20 cellular contexts compared by ENCODE assay signal in the genomic region with DNA sequence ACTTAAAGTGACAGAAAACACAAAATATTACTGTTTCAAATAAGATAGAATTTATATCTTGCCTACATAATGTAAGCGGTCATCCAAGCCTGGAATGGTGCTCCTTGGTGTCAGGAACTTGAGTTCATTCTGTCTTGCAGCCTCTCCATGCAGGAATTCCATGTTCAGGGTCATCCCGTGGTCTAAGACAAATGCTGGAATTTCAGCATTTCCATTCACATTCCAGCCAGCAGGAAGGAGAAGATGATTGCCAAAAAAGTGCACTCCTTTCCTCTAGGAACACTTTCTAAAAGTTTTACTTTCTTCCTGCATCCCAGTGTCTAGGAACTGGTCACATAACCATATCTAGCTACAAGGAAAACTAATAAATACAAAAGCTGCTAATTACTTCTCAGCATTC.
DNase-seq lines count a peak whose midpoint lies in the region; ATAC-seq, FAIRE-seq and TF ChIP-seq lines count a peak whose summit lies in the region.
"Had no signal": no experiment of that assay in that cellular context is flagged by ENCODE, and none has a peak within 500 bp of the region (broad histone marks: within the 10 kb centered on the region; RNA-seq: fewer than 3 reads in every experiment).

No MANE protein-coding gene starts in this region.

- no peaks in the 10 kb centered on the region for H3K27me3 Mint-ChIP-seq in GM23338 (ENCODE audit: insufficient read depth, low read depth, poor library complexity)

- no peak overlapping the region for H4K8ac ChIP-seq in H1 (ENCODE audit: extremely low read depth, insufficient read depth, low read length)

- H2BK5ac ChIP-seq in H1 (ENCODE audit: low read depth, low read length): no peak overlapping the region

- TF ChIP-seq RAD21 in H1 (IDR thresholded peaks at IDR 0.05 in 1 of 2, conservative IDR thresholded peaks at IDR 0.05 in 1 of 2; ENCODE audit: low read depth in 2 of 2, low read length in 2 of 2): no peak

- H3K27me3 ChIP-seq in GM23338 (ENCODE audit: insufficient read depth) (no peaks in the 10 kb centered on the region), H1 (replicated peaks in 1 of 4; ENCODE audit: control insufficient read depth in 3 of 4, extremely low read depth in 1 of 4, insufficient read depth in 3 of 4, low read length in 3 of 4) (no peaks in the 10 kb centered on the region), tibial artery (no peaks in the 10 kb centered on the region)

- peak overlapping the region; percentile 29; the same call in 1 of the 2 replicates for H3K27ac ChIP-seq in GM23338 (ENCODE audit: low read depth)
- no peak overlapping the region for H3K27ac ChIP-seq in H1 (ENCODE audit: low read depth, low read length)
- H3K27ac ChIP-seq in tibial artery: no peak overlapping the region

- H3K27ac Mint-ChIP-seq in GM23338: no peak overlapping the region; the same call in 1 of the 2 replicates
- H3K27ac Mint-ChIP-seq: CD4-positive, alpha-beta T cell had no signal

- no peak for TF ChIP-seq POLR2A in H1 (IDR thresholded peaks at IDR 0.05; ENCODE audit: control extremely low read depth in 1 of 2, low read depth in 2 of 2, low read length in 2 of 2)

- peak; percentile 73 for ATAC-seq in GM23338
- ATAC-seq: GM12878 had no signal

- no peak overlapping the region for H3K56ac ChIP-seq in H1 (replicated peaks; ENCODE audit: insufficient read length, low read depth, low read length)

- no peak overlapping the region for H2AK5ac ChIP-seq in H1 (ENCODE audit: low read depth, low read length)

- no peak overlapping the region for H4K5ac ChIP-seq in H1 (ENCODE audit: insufficient read length, low read depth, low read length)

- no peak overlapping the region for H3K4ac ChIP-seq in H1 (replicated peaks; ENCODE audit: insufficient read length, low read depth, low read length)

- no peaks in the 10 kb centered on the region for H3K23me2 ChIP-seq in H1 (ENCODE audit: low read depth, low read length)

- TF ChIP-seq CTCF in GM23338 (conservative IDR thresholded peaks at IDR 0.05; ENCODE audit: low read depth in 2 of 2) (0 out of 4 replicates have a peak, but pooled peaks of 1 of the 2 experiments have one; percentile 17), H1 (IDR thresholded peaks at IDR 0.05; ENCODE audit: control extremely low read depth in 1 of 3, insufficient read depth in 1 of 3, low read depth in 1 of 3, low read length in 3 of 3) (peak in 1 of 3 experiments; percentile 6; a peak in 1 of 4 replicates), fibroblast of the aortic adventitia (IDR thresholded peaks at IDR 0.05; ENCODE audit: insufficient read depth, low read length) (no peak), tibial artery (IDR thresholded peaks at IDR 0.05) (no peak)

- H2BK12ac ChIP-seq in H1 (ENCODE audit: low read depth, low read length): peak overlapping the region; percentile 65; the same call in 1 of the 2 replicates

- no peak overlapping the region for H3K18ac ChIP-seq in H1 (ENCODE audit: extremely low read depth, low read length)

- no peak overlapping the region for H2BK20ac ChIP-seq in H1 (ENCODE audit: low read length)

- H3K4me1 ChIP-seq in GM23338 (ENCODE audit: insufficient read depth) (peaks cover 18% of the 10 kb centered on the region), H1 (replicated peaks in 1 of 4; ENCODE audit: control insufficient read depth in 3 of 4, insufficient read depth in 4 of 4, low read length in 3 of 4) (peaks cover 0 to 3% (median 1%) of the 10 kb centered on the region in 4 experiments; a peak in 1 of 7 replicates), tibial artery (no peaks in the 10 kb centered on the region)

- H3K36me3 Mint-ChIP-seq in GM23338 (ENCODE audit: low read depth): no peaks in the 10 kb centered on the region

- H3F3A ChIP-seq in GM23338 (replicated peaks; ENCODE audit: low read depth): no peaks in the 10 kb centered on the region

- peak overlapping the region; percentile 11 for H3K4me2 ChIP-seq in GM23338
- no peak overlapping the region for H3K4me2 ChIP-seq in H1 (ENCODE audit: insufficient read depth in 1 of 2, low read depth in 2 of 2, low read length in 2 of 2)

- H3K79me2 ChIP-seq in GM23338 (replicated peaks; ENCODE audit: insufficient read depth) (no peaks in the 10 kb centered on the region), H1 (ENCODE audit: control insufficient read depth in 1 of 2, insufficient read depth in 2 of 2, low read length in 2 of 2) (no peaks in the 10 kb centered on the region)

- no peak overlapping the region for H3K9ac ChIP-seq in H1 (replicated peaks in 1 of 4; ENCODE audit: extremely low read depth in 1 of 4, low read depth in 3 of 4, low read length in 3 of 4)

- H3K79me1 ChIP-seq in H1 (ENCODE audit: low read depth, low read length): no peaks in the 10 kb centered on the region

- H3K9me2 ChIP-seq in GM23338 (ENCODE audit: insufficient read depth): no peaks in the 10 kb centered on the region

- WGBS in H1 (ENCODE audit: extremely low coverage in 1 of 2, insufficient coverage in 1 of 2, insufficient read length in 1 of 2, insufficient replicate concordance in 2 of 2, low coverage in 1 of 2, low lambda C conversion rate in 2 of 2, missing lambda C conversion rate in 1 of 2), 2 experiments: 54% methylated on average over 2 of the region's 2 CpGs; no CpG with 5 or more reads in 1 of the 2 experiments

- no peak overlapping the region for H4K91ac ChIP-seq in H1 (replicated peaks; ENCODE audit: insufficient read length, low read length)

- TF ChIP-seq EP300 in H1 (IDR thresholded peaks at IDR 0.05; ENCODE audit: borderline replicate concordance in 1 of 2, low read depth in 2 of 2, low read length in 2 of 2): no peak

- no peaks in the 10 kb centered on the region for H3K36me3 ChIP-seq in GM23338 (ENCODE audit: insufficient read depth)
- H3K36me3 ChIP-seq in H1 (ENCODE audit: control insufficient read depth in 2 of 4, insufficient read depth in 4 of 4, low read length in 3 of 4): no peaks in the 10 kb centered on the region
- H3K36me3 ChIP-seq in tibial artery: no peaks in the 10 kb centered on the region

- CTCF ChIA-PET in H1 (lab: Charles Lee; ENCODE audit: partially characterized antibody): no interaction called here

- H3K23ac ChIP-seq in H1 (ENCODE audit: insufficient read length): no peak overlapping the region

- no peaks in the 10 kb centered on the region for H3K9me3 ChIP-seq in H1 (ENCODE audit: insufficient read depth in 2 of 2, low read depth in 1 of 2, low read length in 1 of 2)
- no peaks in the 10 kb centered on the region for H3K9me3 ChIP-seq in tibial artery

- peaks cover 30% of the 10 kb centered on the region for H3K4me1 Mint-ChIP-seq in GM23338

- no peak overlapping the region for H3K4me3 ChIP-seq in GM23338
- H3K4me3 ChIP-seq in H1 (ENCODE audit: extremely low read depth in 1 of 4, insufficient read depth in 2 of 4, low read depth in 3 of 4, low read length in 4 of 4): no peak overlapping the region
- H3K4me3 ChIP-seq in fibroblast of the aortic adventitia (ENCODE audit: low read depth, low read length): no peak overlapping the region
- no peak overlapping the region for H3K4me3 ChIP-seq in tibial artery
- H3K4me3 ChIP-seq: GM12878 had no signal

- no peaks in the 10 kb centered on the region for H3K9me3 Mint-ChIP-seq in GM23338
- H3K9me3 Mint-ChIP-seq: CD4-positive, alpha-beta T cell had no signal

- intact Hi-C loops in tibial artery (cut with DNase I; ENCODE audit: low total_unique reads): no loop called here

- H4K20me1 ChIP-seq in GM23338 (replicated peaks; ENCODE audit: insufficient read depth): no peaks in the 10 kb centered on the region
- H4K20me1 ChIP-seq in H1 (replicated peaks in 1 of 2; ENCODE audit: control insufficient read depth in 1 of 2, insufficient read depth in 2 of 2, low read length in 2 of 2): no peaks in the 10 kb centered on the region

- H2AFZ ChIP-seq in GM23338 (no peak overlapping the region), H1 (ENCODE audit: low read length) (no peak overlapping the region)

- H3K4me3 Mint-ChIP-seq in GM23338: no peak overlapping the region
- H3K4me3 Mint-ChIP-seq: CD4-positive, alpha-beta T cell had no signal

- DNase-seq in GM23338 (ENCODE audit: low spot score): peak; percentile 77
- peak in 1 of 2 experiments; percentile 17 for DNase-seq in H1 (ENCODE audit: low read depth in 1 of 2, low spot score in 2 of 2)
- DNase-seq in fibroblast of the aortic adventitia (ENCODE audit: low read depth): peak; percentile 1
- peak; percentile 3 for DNase-seq in myocyte (ENCODE audit: low read depth)
- DNase-seq in stimulated activated CD4-positive, alpha-beta T cell treated with anti-CD3 and anti-CD28 coated beads, Interleukin-4, amount 100 ng/mL, for 4 hours: no peak
- DNase-seq in activated CD4-positive, alpha-beta T cell treated with anti-CD3 and anti-CD28 coated beads, Interleukin-2, amount 50 U/mL, for 1 hour: no peak
- DNase-seq in tibial artery: no peak
- DNase-seq in COLO829 (ENCODE audit: low spot score): no peak
- DNase-seq: CD4-positive, alpha-beta T cell; EL; KG1; NCI-H1417; NCI-H187; NCI-H2227 treated with DMSO at 0.1 percent for 48 hours; NCI-H510A treated with DMSO at 0.1 percent for 48 hours; NCI-H82; RPMI8226; SHP77 treated with DMSO at 0.1 percent for 48 hours had no signal

- peak; percentile 52 for FAIRE-seq in H1 (lab: Jason Lieb, UNC)
- FAIRE-seq: GM12878, H54 had no signal

- H3K14ac ChIP-seq in H1 (ENCODE audit: insufficient read length): no peak overlapping the region

- no peak overlapping the region for H2BK15ac ChIP-seq in H1 (ENCODE audit: low read length)

- POLR2A ChIA-PET in H1 (lab: Charles Lee; ENCODE audit: partially characterized antibody): no interaction called here

- H2BK120ac ChIP-seq in H1 (replicated peaks; ENCODE audit: low read depth, low read length): no peak overlapping the region

TF ChIP-seq in H1, 55 proteins besides CTCF, POLR2A, EP300 and RAD21:
- peak; percentile 97 for TF ChIP-seq TEAD4 (IDR thresholded peaks at IDR 0.05; ENCODE audit: low read depth, low read length)
- TF ChIP-seq SP2 (IDR thresholded peaks at IDR 0.05; ENCODE audit: low read length): no peak
- no peak for TF ChIP-seq NANOG (IDR thresholded peaks at IDR 0.05; ENCODE audit: insufficient read depth, low read depth, low read length, poor library complexity, severe bottlenecking)

Comparison
In these comparisons a context has a peak if more than half of its experiments do, and no peak if none do; other contexts are left out.
1. DNase-seq: peak in GM23338 (single experiment), fibroblast of the aortic adventitia (single experiment) and myocyte (single experiment); none in stimulated activated CD4-positive, alpha-beta T cell treated with anti-CD3 and anti-CD28 coated beads, Interleukin-4, amount 100 ng/mL, for 4 hours (0 of 2), activated CD4-positive, alpha-beta T cell treated with anti-CD3 and anti-CD28 coated beads, Interleukin-2, amount 50 U/mL, for 1 hour (single experiment), tibial artery (0 of 2) and COLO829 (single experiment).